Comparison of ENCODE assay signal across 14 cellular contexts in genomic region chr9:105554042-105554441, GRCh38. TPM values are rescaled to one million over a fixed set of nuclear protein-coding genes. Genes with fewer than 3 reads are reported as not detected.
DNase-seq lines count a peak whose midpoint lies in the region; ATAC-seq and TF ChIP-seq lines count a peak whose summit lies in the region.
"Had no signal": no experiment of that assay in that cellular context is flagged by ENCODE, and none has a peak within 500 bp of the region (broad histone marks: within the 10 kb centered on the region; RNA-seq: fewer than 3 reads in every experiment).

No MANE protein-coding gene starts in this region.

- no peak for TF ChIP-seq CTCF in cardiac fibroblast (IDR thresholded peaks at IDR 0.05; ENCODE audit: low read depth, low read length)

- peak; percentile 35 for DNase-seq in Daoy (ENCODE audit: low read depth)
- peak; percentile 1 for DNase-seq in ELF-1 (ENCODE audit: low read depth, low spot score)
- DNase-seq in cardiac fibroblast (ENCODE audit: low read depth in 2 of 2), result peak; percentile 60 to 66
- peak; percentile 55 for DNase-seq in islet precursor cell
- DNase-seq in HAP-1 (ENCODE audit: low spot score in 2 of 2), result no peak
- no peak for DNase-seq in hypothalamus (lab: John Stamatoyannopoulos, UW)
- DNase-seq: CD8-positive, alpha-beta T cell; GM23248; NCI-H1436 treated with DMSO at 0.1 percent for 48 hours; NCI-H345; NCI-H526 treated with DMSO at 0.1 percent for 48 hours; PC-3; SK-N-SH had no signal

- no peaks in the 10 kb centered on the region for H3K9me3 ChIP-seq in HAP-1
- H3K9me3 ChIP-seq: SK-N-SH had no signal

- in situ Hi-C loops in HAP-1 (cut with MboI; ENCODE audit: low sequenced_read_pairs), result no loop called here

- peaks cover 5% of the 10 kb centered on the region for H3K4me1 ChIP-seq in HAP-1

- no peak for ATAC-seq in GM19351 (IDR thresholded peaks at IDR 0.05; ENCODE audit: unreplicated experiment)
- ATAC-seq: CD8-positive, alpha-beta T cell; PC-3 had no signal

- no peaks in the 10 kb centered on the region for H3K36me3 ChIP-seq in HAP-1 (replicated peaks)

- H3K4me3 ChIP-seq in cardiac fibroblast (replicated peaks in 1 of 2; ENCODE audit: low read depth in 2 of 2, low read length in 2 of 2) (no peak overlapping the region), HAP-1 (no peak overlapping the region)
- H3K4me3 ChIP-seq: GM23248 had no signal

- no peaks in the 10 kb centered on the region for H3K27me3 ChIP-seq in HAP-1 (ENCODE audit: low read depth)

RNA-seq across cellular contexts. Expression of gene FKTN, which starts 3.9 kb away (rescaled TPM):
- 17.7 and 24.4 TPM in 2 replicates for total RNA-seq in Daoy (2014; rRNA removed; shearing (Covaris generic))

Comparison
In these comparisons a context has a peak if more than half of its experiments do, and no peak if none do; other contexts are left out.
1. DNase-seq: peak in Daoy (single experiment), ELF-1 (single experiment), cardiac fibroblast (2 of 2) and islet precursor cell (single experiment); none in HAP-1 (0 of 2) and hypothalamus (0 of 51).